ENCODE assay signal across 16 cellular contexts in the genomic region with DNA sequence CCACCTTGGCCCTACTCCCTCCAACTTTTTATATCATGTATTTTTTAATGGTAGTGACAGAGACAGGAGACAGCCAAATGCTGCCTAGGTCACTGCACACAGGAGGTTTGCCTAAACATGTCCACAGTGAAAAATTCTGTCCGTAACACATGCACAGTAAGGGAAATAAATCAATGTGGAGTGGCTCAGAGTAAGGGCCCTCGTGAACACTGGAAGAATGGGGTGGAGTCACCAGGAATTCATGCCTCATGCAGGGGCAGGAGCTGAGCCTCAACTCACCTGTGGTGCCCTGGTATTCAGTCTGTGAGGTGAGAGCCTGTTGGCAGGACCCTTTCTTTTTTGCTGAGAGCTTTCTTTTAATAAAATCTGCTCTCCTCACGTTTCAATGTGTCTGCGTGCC.
DNase-seq lines count a peak whose midpoint lies in the region; ATAC-seq and TF ChIP-seq lines count a peak whose summit lies in the region.
"Had no signal": no experiment of that assay in that cellular context is flagged by ENCODE, and none has a peak within 500 bp of the region (broad histone marks: within the 10 kb centered on the region; RNA-seq: fewer than 3 reads in every experiment).

No MANE protein-coding gene starts in this region.

- dilution Hi-C loops in mammary epithelial cell (cut with HindIII; ENCODE audit: low sequenced_read_pairs): no loop called here

- H4K20me1 ChIP-seq in mammary epithelial cell (ENCODE audit: insufficient read depth, low read length): no peaks in the 10 kb centered on the region

- H3K27me3 Mint-ChIP-seq in MCF 10A (ENCODE audit: insufficient read depth, unreplicated experiment): no peaks in the 10 kb centered on the region
- H3K27me3 Mint-ChIP-seq: CD4-positive, alpha-beta T cell had no signal

- H3K4me1 Mint-ChIP-seq in MCF 10A (ENCODE audit: insufficient read depth, unreplicated experiment): no peaks in the 10 kb centered on the region

- in situ Hi-C loops in mammary epithelial cell (cut with MboI; ENCODE audit: low sequenced_read_pairs in 2 of 2): no loop called here

- peak overlapping the region; percentile 82 for H2AFZ ChIP-seq in mammary epithelial cell (ENCODE audit: low read depth, low read length)

- CTCF ChIA-PET in mammary epithelial cell (lab: Charles Lee; ENCODE audit: low non-redundant PET) (no interaction called here), MCF 10A (lab: Yijun Ruan, JAX) (interaction anchor here (0.6 to 0.7 kb wide), 2 partner anchors 9 to 31 kb away, joined by 3 read pairs; no protein-coding TSS in a partner anchor)

- 88% methylated on average over 3 of the region's 4 CpGs for WGBS in mammary epithelial cell (ENCODE audit: low coverage, missing lambda C conversion rate)

- H3K27ac ChIP-seq in mammary epithelial cell (ENCODE audit: insufficient read depth, low read depth, low read length) (no peak overlapping the region), foreskin keratinocyte (no peak overlapping the region), lower lobe of right lung (no peak overlapping the region), upper lobe of right lung (no peak overlapping the region)
- H3K27ac ChIP-seq: 22Rv1, C4-2B had no signal

- POLR2A ChIA-PET in MCF 10A (lab: Yijun Ruan, JAX): interaction anchor here (0.6 to 1.6 kb wide), 4 partner anchors 10 to 541 kb away, joined by 3 to 4 read pairs (median 3); no protein-coding TSS in a partner anchor

- H3K36me3 ChIP-seq in mammary epithelial cell (ENCODE audit: insufficient read depth, low read length) (no peaks in the 10 kb centered on the region), lower lobe of right lung (no peaks in the 10 kb centered on the region), upper lobe of right lung (no peaks in the 10 kb centered on the region)

- BruUV-seq in mammary epithelial cell (replicated peaks; lab: Mats Ljungman, UMichigan): no TSS peak
- no TSS peak for BruUV-seq in MCF 10A (replicated peaks; lab: Mats Ljungman, UMichigan)

- no peak overlapping the region for H3K4me2 ChIP-seq in mammary epithelial cell (ENCODE audit: insufficient read depth, low read depth, low read length)
- H3K4me2 ChIP-seq: A549 had no signal

- no peaks in the 10 kb centered on the region for H3K79me2 ChIP-seq in mammary epithelial cell (ENCODE audit: insufficient read depth, low read length)

- TF ChIP-seq CTCF in mammary epithelial cell (conservative IDR thresholded peaks at IDR 0.05 in 1 of 2, IDR thresholded peaks at IDR 0.05 in 1 of 2; ENCODE audit: extremely low read depth in 1 of 2, insufficient read depth in 1 of 2, low read depth in 1 of 2, low read length in 2 of 2) (no peak), MCF 10A (IDR thresholded peaks at IDR 0.05; ENCODE audit: unreplicated experiment) (no peak), foreskin keratinocyte (conservative IDR thresholded peaks at IDR 0.05) (no peak), lower lobe of right lung (IDR thresholded peaks at IDR 0.05) (no peak), upper lobe of right lung (IDR thresholded peaks at IDR 0.05) (no peak)

- H3K9ac ChIP-seq in mammary epithelial cell (ENCODE audit: insufficient read depth, low read length): no peak overlapping the region

- no peaks in the 10 kb centered on the region for H3K27me3 ChIP-seq in mammary epithelial cell (ENCODE audit: insufficient read depth, low read length)
- H3K27me3 ChIP-seq in foreskin keratinocyte: no peaks in the 10 kb centered on the region
- H3K27me3 ChIP-seq in lower lobe of right lung (ENCODE audit: low read depth): no peaks in the 10 kb centered on the region
- no peaks in the 10 kb centered on the region for H3K27me3 ChIP-seq in upper lobe of right lung

- H3K9me3 ChIP-seq in mammary epithelial cell (replicated peaks; ENCODE audit: insufficient read depth, low read length) (no peaks in the 10 kb centered on the region), lower lobe of right lung (peaks cover 2% of the 10 kb centered on the region), upper lobe of right lung (peaks cover 5% of the 10 kb centered on the region)

- H3K4me3 Mint-ChIP-seq in MCF 10A (ENCODE audit: unreplicated experiment): no peak overlapping the region
- H3K4me3 Mint-ChIP-seq: CD4-positive, alpha-beta T cell; H9 had no signal

- intact Hi-C loops in mammary epithelial cell (cut with micrococcal nuclease): no loop called here
- intact Hi-C loops in MCF 10A (cut with micrococcal nuclease): no loop called here
- intact Hi-C loops in lower lobe of right lung (cut with DNase I): no loop called here
- intact Hi-C loops in upper lobe of right lung (cut with DNase I): no loop called here
- intact Hi-C loops in posterior cingulate gyrus (cut with DNase I): no loop called here

- peaks cover 24% of the 10 kb centered on the region for H3K9me3 Mint-ChIP-seq in MCF 10A (ENCODE audit: unreplicated experiment)

- H3K4me3 ChIP-seq in mammary epithelial cell (replicated peaks in 1 of 3; ENCODE audit: insufficient read depth in 1 of 3, low read depth in 2 of 3, low read length in 3 of 3) (no peak overlapping the region), lower lobe of right lung (no peak overlapping the region), upper lobe of right lung (no peak overlapping the region)
- H3K4me3 ChIP-seq: A549 had no signal

- H3K27ac Mint-ChIP-seq in MCF 10A (ENCODE audit: low read depth, unreplicated experiment): no peak overlapping the region
- H3K27ac Mint-ChIP-seq: CD4-positive, alpha-beta T cell had no signal

- no peak for DNase-seq in mammary epithelial cell
- no peak for DNase-seq in MCF 10A (ENCODE audit: unreplicated experiment)
- peak; percentile 69 to 86 for DNase-seq in foreskin keratinocyte
- DNase-seq in lower lobe of right lung: no peak
- DNase-seq in upper lobe of right lung: no peak
- no peak for DNase-seq in pons (ENCODE audit: low spot score)
- DNase-seq in posterior cingulate gyrus: no peak
- DNase-seq: AML-193; CD4-positive, alpha-beta T cell; DMS79 treated with DMSO at 0.1 percent for 48 hours; GF-D8 had no signal

- H3K36me3 Mint-ChIP-seq in MCF 10A (ENCODE audit: insufficient read depth, unreplicated experiment): no peaks in the 10 kb centered on the region

- H3K4me1 ChIP-seq in mammary epithelial cell (ENCODE audit: insufficient read depth, low read length) (no peaks in the 10 kb centered on the region), foreskin keratinocyte (peaks cover 13% of the 10 kb centered on the region), lower lobe of right lung (no peaks in the 10 kb centered on the region), upper lobe of right lung (no peaks in the 10 kb centered on the region)
- H3K4me1 ChIP-seq: A549 had no signal

- ATAC-seq in foreskin keratinocyte (peak; percentile 98), lower lobe of right lung (peak; percentile 50 to 51), upper lobe of right lung (peak; percentile 67), HG03442 (IDR thresholded peaks at IDR 0.05; ENCODE audit: unreplicated experiment) (no peak)
- ATAC-seq: A549 had no signal

Comparison
In these comparisons a context has a peak if more than half of its experiments do, and no peak if none do; other contexts are left out.
1. DNase-seq: peak in foreskin keratinocyte (2 of 2); none in mammary epithelial cell (single experiment), MCF 10A (single experiment), lower lobe of right lung (single experiment), upper lobe of right lung (single experiment), pons (single experiment) and posterior cingulate gyrus (0 of 10).